In the genomic region with DNA sequence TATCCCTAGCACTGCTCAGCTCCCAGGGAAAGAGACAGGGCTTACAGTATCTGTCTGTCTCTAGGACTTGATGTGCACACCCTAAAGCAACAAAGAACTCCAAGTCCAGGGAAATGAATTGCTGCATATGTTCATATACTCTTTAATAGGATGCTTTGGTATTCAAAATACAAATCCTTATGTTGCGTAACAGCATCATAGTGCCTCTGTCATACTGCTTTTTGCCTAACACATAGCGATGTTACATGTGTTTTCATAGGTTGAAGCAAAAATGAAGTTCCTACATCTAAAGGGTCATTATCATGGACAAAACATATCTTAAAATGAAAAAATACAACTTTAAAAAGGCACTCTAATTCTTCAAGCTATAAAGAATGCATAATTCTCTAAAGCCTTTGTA, we compare ENCODE assay signal across 23 cellular contexts.
DNase-seq lines count a peak whose midpoint lies in the region; ATAC-seq, FAIRE-seq and TF ChIP-seq lines count a peak whose summit lies in the region.
"Had no signal": no experiment of that assay in that cellular context is flagged by ENCODE, and none has a peak within 500 bp of the region (broad histone marks: within the 10 kb centered on the region; RNA-seq: fewer than 3 reads in every experiment).

No MANE protein-coding gene starts in this region.

- no peak for TF ChIP-seq EP300 in K562 (IDR thresholded peaks at IDR 0.05; ENCODE audit: low read length)

- no peak overlapping the region for H4K8ac ChIP-seq in IMR-90 (ENCODE audit: low read depth in 2 of 2, low read length in 2 of 2)
- no peak overlapping the region for H4K8ac ChIP-seq in mesenchymal stem cell (ENCODE audit: low read length)

- no peak overlapping the region for H2BK15ac ChIP-seq in IMR-90 (ENCODE audit: low read depth, low read length)
- peak overlapping the region; percentile 26 for H2BK15ac ChIP-seq in mesenchymal stem cell (ENCODE audit: low read depth, poor library complexity, severe bottlenecking)

- H4K91ac ChIP-seq in IMR-90 (ENCODE audit: insufficient read depth, low read depth, low read length) (no peak overlapping the region), mesenchymal stem cell (ENCODE audit: low read length) (no peak overlapping the region)

- dilution Hi-C loops in IMR-90 (cut with HindIII; ENCODE audit: low sequenced_read_pairs, unreplicated experiment) = no loop called here

- no peak for ATAC-seq in IMR-90 (ENCODE audit: low read depth)
- no peak for ATAC-seq in K562
- no peak for ATAC-seq in HG03175 (IDR thresholded peaks at IDR 0.05; ENCODE audit: unreplicated experiment)

- H3K18ac ChIP-seq in IMR-90 (ENCODE audit: low read depth, low read length) (no peak overlapping the region), mesenchymal stem cell (ENCODE audit: low read depth in 1 of 2, low read length in 2 of 2) (no peak overlapping the region)

- H3K79me2 ChIP-seq in K562 (ENCODE audit: control insufficient read depth, insufficient read depth, low read length) = no peaks in the 10 kb centered on the region

- TF ChIP-seq RAD21 in IMR-90 (IDR thresholded peaks at IDR 0.05; ENCODE audit: low read length) (no peak), K562 (CRISPR knock-in tag; conservative IDR thresholded peaks at IDR 0.05 in 1 of 2, IDR thresholded peaks at IDR 0.05 in 1 of 2) (no peak)

- no peak overlapping the region for H2BK12ac ChIP-seq in mesenchymal stem cell (ENCODE audit: low read length in 2 of 2)

- H2BK5ac ChIP-seq in IMR-90 (ENCODE audit: low read depth, low read length, poor library complexity, severe bottlenecking) = no peak overlapping the region
- H2BK5ac ChIP-seq in mesenchymal stem cell (ENCODE audit: low read depth, low read length, poor library complexity, severe bottlenecking) = no peak overlapping the region

- no peak overlapping the region for H2AFZ ChIP-seq in IMR-90 (replicated peaks; ENCODE audit: low read length, poor library complexity)
- no peak overlapping the region for H2AFZ ChIP-seq in K562 (ENCODE audit: low read depth, low read length)
- no peak overlapping the region for H2AFZ ChIP-seq in mesenchymal stem cell (ENCODE audit: low read depth, low read length)

- H4K5ac ChIP-seq in IMR-90 (ENCODE audit: low read depth, low read length) = no peak overlapping the region

- H3K27me3 ChIP-seq in IMR-90 (ENCODE audit: control insufficient read depth, insufficient read depth, low read length) = no peaks in the 10 kb centered on the region
- H3K27me3 ChIP-seq in K562 (ENCODE audit: control insufficient read depth in 2 of 2, insufficient read depth in 2 of 2, low read length in 2 of 2) = no peaks in the 10 kb centered on the region
- no peaks in the 10 kb centered on the region for H3K27me3 ChIP-seq in mesenchymal stem cell (ENCODE audit: control insufficient read depth in 1 of 2, insufficient read depth in 1 of 2, low read length in 2 of 2)
- H3K27me3 ChIP-seq: BE2C, BLaER1 had no signal

- no peaks in the 10 kb centered on the region for H3K9me1 ChIP-seq in IMR-90 (ENCODE audit: insufficient read depth, low read length)
- no peaks in the 10 kb centered on the region for H3K9me1 ChIP-seq in K562 (ENCODE audit: control insufficient read depth, insufficient read depth, low read length)

- H3K23ac ChIP-seq in IMR-90 (ENCODE audit: low read depth, low read length) (no peak overlapping the region), mesenchymal stem cell (ENCODE audit: low read length in 2 of 2) (no peak overlapping the region)

- DNase-seq in IMR-90 = no peak
- no peak for DNase-seq in K562 (ENCODE audit: extremely low read depth in 1 of 4, low spot score in 3 of 4)
- DNase-seq in mesenchymal stem cell = no peak
- DNase-seq in NCI-H345 treated with DMSO at 0.1 percent for 48 hours (lab: John Stamatoyannopoulos, UW; ENCODE audit: unreplicated experiment) = no peak
- DNase-seq: 8988T; ACHN; BE2C; C1 segment of cervical spinal cord; CD4-positive, alpha-beta memory T cell; CD4-positive, CD25-positive, alpha-beta regulatory T cell; CD8-positive, alpha-beta memory T cell; COR-L47; DMS 273 treated with DMSO at 0.1 percent for 48 hours; DMS153; DMS53; DMS79 treated with DMSO at 0.1 percent for 48 hours; GF-D8 had no signal

- H2BK120ac ChIP-seq in IMR-90 (ENCODE audit: low read depth, low read length) (no peak overlapping the region), mesenchymal stem cell (ENCODE audit: low read depth, low read length) (no peak overlapping the region)

- TF ChIP-seq CTCF in IMR-90 (conservative IDR thresholded peaks at IDR 0.05; ENCODE audit: low read depth, low read length) = no peak
- no peak for TF ChIP-seq CTCF in K562 (IDR thresholded peaks at IDR 0.05 in 2 of 3, conservative IDR thresholded peaks at IDR 0.05 in 1 of 3; ENCODE audit: insufficient read depth in 2 of 3, low read depth in 1 of 3, low read length in 3 of 3)

- no peaks in the 10 kb centered on the region for H3K4me1 ChIP-seq in IMR-90 (ENCODE audit: control insufficient read depth, insufficient read depth, low read length)
- H3K4me1 ChIP-seq in K562 (replicated peaks in 1 of 2; ENCODE audit: control insufficient read depth in 2 of 2, insufficient read depth in 2 of 2, low read length in 2 of 2) = no peaks in the 10 kb centered on the region
- peaks cover 3% of the 10 kb centered on the region for H3K4me1 ChIP-seq in mesenchymal stem cell (ENCODE audit: control insufficient read depth, insufficient read depth, low read depth, low read length)
- H3K4me1 ChIP-seq: BE2C, BLaER1 had no signal

- no peak overlapping the region for H3K9ac ChIP-seq in IMR-90 (ENCODE audit: low read depth, low read length)
- H3K9ac ChIP-seq in K562 (ENCODE audit: insufficient read depth in 1 of 2, low read depth in 2 of 2, low read length in 2 of 2) = no peak overlapping the region
- no peak overlapping the region for H3K9ac ChIP-seq in mesenchymal stem cell (ENCODE audit: low read length)
- H3K9ac ChIP-seq: BLaER1 had no signal

- no peak overlapping the region for H2AK5ac ChIP-seq in IMR-90 (ENCODE audit: low read depth, low read length)
- H2AK5ac ChIP-seq in mesenchymal stem cell (ENCODE audit: low read length, severe bottlenecking) = no peak overlapping the region

- intact Hi-C loops in IMR-90 (cut with micrococcal nuclease) = no loop called here
- intact Hi-C loops in K562 (cut with micrococcal nuclease) = no loop called here

- no peaks in the 10 kb centered on the region for H3K9me3 ChIP-seq in IMR-90 (ENCODE audit: control insufficient read depth, insufficient read depth, low read length)
- H3K9me3 ChIP-seq in K562 (replicated peaks; ENCODE audit: control insufficient read depth, insufficient read depth, low read depth, low read length) = no peaks in the 10 kb centered on the region
- peaks cover 7% of the 10 kb centered on the region for H3K9me3 ChIP-seq in mesenchymal stem cell (ENCODE audit: control insufficient read depth, low read length)
- H3K9me3 ChIP-seq: BE2C had no signal

- H3K4me2 ChIP-seq in IMR-90 (ENCODE audit: low read depth, low read length) = no peak overlapping the region
- H3K4me2 ChIP-seq in K562 (ENCODE audit: insufficient read depth, low read length) = no peak overlapping the region
- no peak overlapping the region for H3K4me2 ChIP-seq in mesenchymal stem cell (ENCODE audit: low read length, poor library complexity, severe bottlenecking)
- H3K4me2 ChIP-seq: BLaER1 had no signal

- H2BK20ac ChIP-seq in IMR-90 (ENCODE audit: low read depth, low read length) = no peak overlapping the region

- CTCF ChIA-PET in IMR-90 (lab: Yijun Ruan, JAX) = no interaction called here
- CTCF ChIA-PET in K562 (lab: Yijun Ruan, JAX; ENCODE audit: low intra/inter-chr PET ratio) = no interaction called here

- H2AK9ac ChIP-seq in IMR-90 (replicated peaks; ENCODE audit: low read depth, low read length, poor library complexity) = no peak overlapping the region

- POLR2A ChIA-PET in IMR-90 (lab: Charles Lee; ENCODE audit: unreplicated experiment) (interaction anchor here (0.6 kb wide), 1 partner anchor 12 kb away, joined by 4 read pairs; no protein-coding TSS in a partner anchor), K562 (lab: Yijun Ruan, JAX) (no interaction called here)

- H3K79me1 ChIP-seq in IMR-90 (ENCODE audit: low read depth in 1 of 2, low read length in 2 of 2) (no peaks in the 10 kb centered on the region), mesenchymal stem cell (replicated peaks; ENCODE audit: low read length, poor library complexity, severe bottlenecking) (no peaks in the 10 kb centered on the region)

- BruUV-seq in IMR-90 (replicated peaks; lab: Mats Ljungman, UMichigan) = no TSS peak
- no TSS peak for BruUV-seq in K562 (replicated peaks; lab: Mats Ljungman, UMichigan)

- WGBS in IMR-90 (ENCODE audit: extremely low coverage in 2 of 2, insufficient read length in 1 of 2), 2 experiments = no CpG with 5 or more reads among the region's 2 CpGs
- 21% methylated on average over 2 of the region's 2 CpGs for WGBS in K562 (ENCODE audit: insufficient coverage, low coverage, missing lambda C conversion rate)
- 100% methylated on average over 2 of the region's 2 CpGs for WGBS in mesenchymal stem cell

- H4K20me1 ChIP-seq in IMR-90 (ENCODE audit: insufficient read depth, low read length) = no peaks in the 10 kb centered on the region
- no peaks in the 10 kb centered on the region for H4K20me1 ChIP-seq in K562 (replicated peaks; ENCODE audit: control insufficient read depth, insufficient read depth, low read length)
- H4K20me1 ChIP-seq: BLaER1 had no signal

- no peaks in the 10 kb centered on the region for H3K36me3 ChIP-seq in IMR-90 (ENCODE audit: control insufficient read depth, insufficient read depth, low read length)
- H3K36me3 ChIP-seq in K562 (ENCODE audit: control insufficient read depth, insufficient read depth, low read length) = no peaks in the 10 kb centered on the region
- peaks cover 0 to 24% of the 10 kb centered on the region in 2 experiments for H3K36me3 ChIP-seq in mesenchymal stem cell (ENCODE audit: control insufficient read depth in 1 of 2, insufficient read depth in 2 of 2, low read depth in 1 of 2, low read length in 2 of 2)
- H3K36me3 ChIP-seq: BE2C, BLaER1 had no signal

- TF ChIP-seq POLR2A in IMR-90 (IDR thresholded peaks at IDR 0.05; ENCODE audit: low read depth, low read length) = no peak
- TF ChIP-seq POLR2A in K562 (conservative IDR thresholded peaks at IDR 0.05) = no peak

- no peak overlapping the region for H3K4ac ChIP-seq in IMR-90 (ENCODE audit: low read depth, low read length)
- no peak overlapping the region for H3K4ac ChIP-seq in mesenchymal stem cell (ENCODE audit: low read depth in 1 of 2, low read length in 2 of 2)

- H3K14ac ChIP-seq in IMR-90 (replicated peaks; ENCODE audit: low read depth, low read length) (no peak overlapping the region), mesenchymal stem cell (ENCODE audit: low read length in 2 of 2) (no peak overlapping the region)

- H3K56ac ChIP-seq in IMR-90 (ENCODE audit: extremely low read depth, insufficient read depth, low read length) = no peak overlapping the region

- no peak for FAIRE-seq in K562 (lab: Jason Lieb, UNC)
- FAIRE-seq: A204.1, G401.6, GM12891, GM19239 had no signal

- in situ Hi-C loops in IMR-90 (cut with MboI; ENCODE audit: low sequenced_read_pairs) = no loop called here
- in situ Hi-C loops in K562 (cut with MboI) = no loop called here

- no peak overlapping the region for H3K27ac ChIP-seq in IMR-90 (ENCODE audit: insufficient read depth, low read length)
- no peak overlapping the region for H3K27ac ChIP-seq in K562 (ENCODE audit: extremely low read depth, low read depth, low read length)
- no peak overlapping the region for H3K27ac ChIP-seq in mesenchymal stem cell (ENCODE audit: low read length, poor library complexity, severe bottlenecking)
- H3K27ac ChIP-seq: BLaER1 had no signal

- H3K4me3 ChIP-seq in IMR-90 (ENCODE audit: insufficient read depth, low read depth, low read length) = no peak overlapping the region
- H3K4me3 ChIP-seq in K562 = no peak overlapping the region
- no peak overlapping the region for H3K4me3 ChIP-seq in mesenchymal stem cell (ENCODE audit: insufficient read depth in 1 of 2, low read depth in 1 of 2, low read length in 2 of 2)
- H3K4me3 ChIP-seq: BLaER1 had no signal
